8 cellular contexts compared by ENCODE assay signal in the genomic region with DNA sequence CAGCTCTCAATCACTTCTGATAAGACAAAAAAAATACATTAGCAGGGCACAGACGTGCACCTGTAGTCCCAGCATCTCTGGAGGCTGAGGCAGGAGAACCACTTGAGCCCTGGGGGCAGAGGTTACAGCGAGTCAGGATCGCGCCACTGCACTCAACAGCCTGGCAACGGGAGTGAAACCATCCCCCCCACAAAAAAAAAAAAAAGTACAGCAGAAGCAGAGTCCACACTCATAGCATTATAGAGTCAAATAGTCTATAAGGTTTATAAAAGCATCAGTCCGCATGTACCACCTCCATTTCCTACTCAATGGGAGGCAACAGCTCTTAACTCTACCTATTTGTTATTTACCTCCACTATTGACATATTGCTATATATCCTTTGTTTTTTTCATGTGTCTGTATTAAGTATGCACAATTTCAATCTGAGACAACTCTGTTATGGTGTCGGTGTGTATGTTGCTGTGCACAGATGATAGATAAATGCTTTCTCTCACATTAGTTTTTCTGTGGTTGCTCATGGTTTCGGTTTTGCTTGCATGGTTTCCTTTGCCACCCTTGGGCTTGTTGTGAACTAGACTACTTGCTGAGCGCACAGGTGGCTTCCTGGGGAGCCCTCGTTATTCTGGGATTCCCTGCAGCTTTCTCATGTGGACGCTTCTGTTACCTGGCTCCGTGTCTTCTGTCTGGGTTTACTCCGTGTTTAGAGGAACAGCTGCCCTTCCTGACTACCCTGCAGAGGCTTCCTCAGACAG. TPM values are rescaled to one million over a fixed set of nuclear protein-coding genes. Genes with fewer than 3 reads are reported as not detected.
DNase-seq lines count a peak whose midpoint lies in the region; ATAC-seq lines count a peak whose summit lies in the region.

No MANE protein-coding gene starts in this region.

- WGBS in mesenchymal stem cell: 85% methylated on average over 10 of the region's 13 CpGs

- no peak overlapping the region for H2BK5ac ChIP-seq in mesenchymal stem cell (ENCODE audit: low read depth, low read length, poor library complexity, severe bottlenecking)

- H2AFZ ChIP-seq in mesenchymal stem cell (ENCODE audit: low read depth, low read length): no peak overlapping the region

- H2AK5ac ChIP-seq in mesenchymal stem cell (ENCODE audit: low read length, severe bottlenecking): no peak overlapping the region

- H3K9ac ChIP-seq in BLaER1: no peak overlapping the region
- no peak overlapping the region for H3K9ac ChIP-seq in mesenchymal stem cell (ENCODE audit: low read length)

- H3K36me3 ChIP-seq in BLaER1 (peaks cover 37% of the 10 kb centered on the region), mesenchymal stem cell (ENCODE audit: control insufficient read depth in 1 of 2, insufficient read depth in 2 of 2, low read depth in 1 of 2, low read length in 2 of 2) (peaks cover 0 to 42% of the 10 kb centered on the region in 2 experiments)

- no peaks in the 10 kb centered on the region for H3K27me3 ChIP-seq in BLaER1
- H3K27me3 ChIP-seq in mesenchymal stem cell (ENCODE audit: control insufficient read depth in 1 of 2, insufficient read depth in 1 of 2, low read length in 2 of 2): no peaks in the 10 kb centered on the region

- no peak overlapping the region for H2BK120ac ChIP-seq in mesenchymal stem cell (ENCODE audit: low read depth, low read length)

- ATAC-seq in GM19397 (IDR thresholded peaks at IDR 0.05; ENCODE audit: unreplicated experiment): peak; percentile 97
- peak; percentile 98 for ATAC-seq in HG03439 (IDR thresholded peaks at IDR 0.05; ENCODE audit: unreplicated experiment)

- no peak overlapping the region for H3K23ac ChIP-seq in mesenchymal stem cell (ENCODE audit: low read length in 2 of 2)

- H3K79me1 ChIP-seq in mesenchymal stem cell (replicated peaks; ENCODE audit: low read length, poor library complexity, severe bottlenecking): peaks cover 13% of the 10 kb centered on the region

- H3K27ac ChIP-seq in BLaER1 (no peak overlapping the region), mesenchymal stem cell (ENCODE audit: low read length, poor library complexity, severe bottlenecking) (no peak overlapping the region)

- no peak overlapping the region for H3K4me3 ChIP-seq in BLaER1
- H3K4me3 ChIP-seq in mesenchymal stem cell (ENCODE audit: insufficient read depth in 1 of 2, low read depth in 1 of 2, low read length in 2 of 2): no peak overlapping the region

- no peak overlapping the region for H2BK15ac ChIP-seq in mesenchymal stem cell (ENCODE audit: low read depth, poor library complexity, severe bottlenecking)

- H4K91ac ChIP-seq in mesenchymal stem cell (ENCODE audit: low read length): no peak overlapping the region

- H4K20me1 ChIP-seq in BLaER1: no peaks in the 10 kb centered on the region

- peak; percentile 45 to 62 for DNase-seq in activated CD4-positive, alpha-beta T cell treated with anti-CD3 and anti-CD28 coated beads, Interleukin-2, amount 50 U/mL, for 48 hours
- peak; percentile 59 for DNase-seq in stimulated activated CD4-positive, alpha-beta T cell treated with anti-CD3 and anti-CD28 coated beads, Interleukin-1b, Interleukin-23, amount 100 ng/mL, for 48 hours
- DNase-seq in mesenchymal stem cell (no peak), NOMO-1 treated with DMSO at 0.1 percent for 48 hours (lab: John Stamatoyannopoulos, UW; ENCODE audit: unreplicated experiment) (no peak), iPS-NIHi11 (ENCODE audit: low spot score) (no peak)

- H3K9me3 ChIP-seq in BLaER1: no peaks in the 10 kb centered on the region
- H3K9me3 ChIP-seq in mesenchymal stem cell (ENCODE audit: control insufficient read depth, low read length): no peaks in the 10 kb centered on the region

- H2BK12ac ChIP-seq in mesenchymal stem cell (ENCODE audit: low read length in 2 of 2): no peak overlapping the region

- H3K4me1 ChIP-seq in BLaER1 (peaks cover 22% of the 10 kb centered on the region), mesenchymal stem cell (ENCODE audit: control insufficient read depth, insufficient read depth, low read depth, low read length) (no peaks in the 10 kb centered on the region)

- no peak overlapping the region for H4K8ac ChIP-seq in mesenchymal stem cell (ENCODE audit: low read length)

- no peak overlapping the region for H3K14ac ChIP-seq in mesenchymal stem cell (ENCODE audit: low read length in 2 of 2)

- H3K4me2 ChIP-seq in BLaER1: peak overlapping the region; percentile 55
- H3K4me2 ChIP-seq in mesenchymal stem cell (ENCODE audit: low read length, poor library complexity, severe bottlenecking): no peak overlapping the region

- H3K4ac ChIP-seq in mesenchymal stem cell (ENCODE audit: low read depth in 1 of 2, low read length in 2 of 2): no peak overlapping the region

- no peak overlapping the region for H3K18ac ChIP-seq in mesenchymal stem cell (ENCODE audit: low read depth in 1 of 2, low read length in 2 of 2)

RNA-seq across cellular contexts. Expression of gene PROSER2, which starts 40.4 kb away (rescaled TPM):
- polyA plus RNA-seq in mesenchymal stem cell (2013, experiment 1 of 2): 1.7 TPM
- 2.0 TPM for polyA plus RNA-seq in mesenchymal stem cell (2013, experiment 2 of 2)

Comparison
In these comparisons a context has a peak if more than half of its experiments do, and no peak if none do; other contexts are left out.
1. DNase-seq: peak in activated CD4-positive, alpha-beta T cell treated with anti-CD3 and anti-CD28 coated beads, Interleukin-2, amount 50 U/mL, for 48 hours (2 of 2) and stimulated activated CD4-positive, alpha-beta T cell treated with anti-CD3 and anti-CD28 coated beads, Interleukin-1b, Interleukin-23, amount 100 ng/mL, for 48 hours (single experiment); none in mesenchymal stem cell (single experiment), NOMO-1 treated with DMSO at 0.1 percent for 48 hours (single experiment) and iPS-NIHi11 (single experiment).